Comparison of ENCODE assay signal across 9 cellular contexts in genomic region chr7:106679153-106679931, GRCh38. TPM values are rescaled to one million over a fixed set of nuclear protein-coding genes. Genes with fewer than 3 reads are reported as not detected.
A peak's percentile ranks its signal among the peaks of the same experiment; 100 is the strongest.
DNase-seq lines count a peak whose midpoint lies in the region; ATAC-seq lines count a peak whose summit lies in the region.
"Had no signal": no experiment of that assay in that cellular context is flagged by ENCODE, and none has a peak within 500 bp of the region (broad histone marks: within the 10 kb centered on the region; RNA-seq: fewer than 3 reads in every experiment).

No MANE protein-coding gene starts in this region.

- peak overlapping the region; percentile 73 for H3K27ac ChIP-seq in SJSA1
- H3K27ac ChIP-seq: parathyroid adenoma had no signal

- DNase-seq in ELR (ENCODE audit: low read depth): peak; percentile 80
- DNase-seq in HCEC 1CT: peak; percentile 77
- DNase-seq in SJSA1 (ENCODE audit: low read depth in 1 of 2, low spot score in 2 of 2): peak; percentile 68 to 70
- peak; percentile 22 for DNase-seq in hepatic stellate cell (ENCODE audit: low spot score)
- DNase-seq in NCI-H2196 (lab: John Stamatoyannopoulos, UW; ENCODE audit: unreplicated experiment): no peak
- DNase-seq in globus pallidus (ENCODE audit: low spot score): no peak
- DNase-seq in cerebellar cortex (ENCODE audit: low spot score): no peak

- peaks cover 37% of the 10 kb centered on the region for H3K4me1 ChIP-seq in SJSA1 (replicated peaks)
- H3K4me1 ChIP-seq: parathyroid adenoma had no signal

- no peak for ATAC-seq in HG03432 (IDR thresholded peaks at IDR 0.05; ENCODE audit: unreplicated experiment)

- H3K36me3 ChIP-seq in SJSA1: no peaks in the 10 kb centered on the region; the same call in 1 of the 2 replicates

- H3K27me3 ChIP-seq in SJSA1 (replicated peaks): no peaks in the 10 kb centered on the region

- no peak overlapping the region for H3K4me3 ChIP-seq in SJSA1

- no peaks in the 10 kb centered on the region for H3K9me3 ChIP-seq in SJSA1 (replicated peaks)

RNA-seq across cellular contexts. Expression of gene CCDC71L, which starts 18.4 kb away (rescaled TPM):
- total RNA-seq in SJSA1 (2014; rRNA removed; shearing (Covaris generic)): 37.1 and 38.7 TPM in 2 replicates

Comparison
In these comparisons a context has a peak if more than half of its experiments do, and no peak if none do; other contexts are left out.
1. DNase-seq: peak in ELR (single experiment), HCEC 1CT (single experiment), SJSA1 (2 of 2) and hepatic stellate cell (single experiment); none in NCI-H2196 (single experiment), globus pallidus (single experiment) and cerebellar cortex (single experiment).